1 cellular context compared by ENCODE assay signal in genomic region chr1:27600500-27601175, GRCh38.
A peak's percentile ranks its signal among the peaks of the same experiment; 100 is the strongest.
TF ChIP-seq lines count a peak whose summit lies in the region.

No MANE protein-coding gene starts in this region.

TF ChIP-seq in K562, 482 proteins besides CTCF, POLR2A, EP300 and RAD21 (continued from another document):
- TF ChIP-seq, protein P1, sequence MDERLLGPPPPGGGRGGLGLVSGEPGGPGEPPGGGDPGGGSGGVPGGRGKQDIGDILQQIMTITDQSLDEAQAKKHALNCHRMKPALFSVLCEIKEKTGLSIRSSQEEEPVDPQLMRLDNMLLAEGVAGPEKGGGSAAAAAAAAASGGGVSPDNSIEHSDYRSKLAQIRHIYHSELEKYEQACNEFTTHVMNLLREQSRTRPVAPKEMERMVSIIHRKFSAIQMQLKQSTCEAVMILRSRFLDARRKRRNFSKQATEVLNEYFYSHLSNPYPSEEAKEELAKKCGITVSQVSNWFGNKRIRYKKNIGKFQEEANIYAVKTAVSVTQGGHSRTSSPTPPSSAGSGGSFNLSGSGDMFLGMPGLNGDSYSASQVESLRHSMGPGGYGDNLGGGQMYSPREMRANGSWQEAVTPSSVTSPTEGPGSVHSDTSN (CRISPR knock-in tag; IDR thresholded peaks at IDR 0.05; ENCODE audit: low read depth), result no peak
- TF ChIP-seq, protein P1 (tag; conservative IDR thresholded peaks at IDR 0.05; ENCODE audit: low read depth), result peak; percentile 49
- peak; percentile 69 for TF ChIP-seq NFYB (IDR thresholded peaks at IDR 0.05; ENCODE audit: extremely low read depth, insufficient read length)
- peak; percentile 45 for TF ChIP-seq FOS (IDR thresholded peaks at IDR 0.05; ENCODE audit: extremely low read depth, insufficient read length)
- TF ChIP-seq, protein P2, sequence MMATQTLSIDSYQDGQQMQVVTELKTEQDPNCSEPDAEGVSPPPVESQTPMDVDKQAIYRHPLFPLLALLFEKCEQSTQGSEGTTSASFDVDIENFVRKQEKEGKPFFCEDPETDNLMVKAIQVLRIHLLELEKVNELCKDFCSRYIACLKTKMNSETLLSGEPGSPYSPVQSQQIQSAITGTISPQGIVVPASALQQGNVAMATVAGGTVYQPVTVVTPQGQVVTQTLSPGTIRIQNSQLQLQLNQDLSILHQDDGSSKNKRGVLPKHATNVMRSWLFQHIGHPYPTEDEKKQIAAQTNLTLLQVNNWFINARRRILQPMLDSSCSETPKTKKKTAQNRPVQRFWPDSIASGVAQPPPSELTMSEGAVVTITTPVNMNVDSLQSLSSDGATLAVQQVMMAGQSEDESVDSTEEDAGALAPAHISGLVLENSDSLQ (IDR thresholded peaks at IDR 0.05), result peak; percentile 95
